10 cellular contexts compared by ENCODE assay signal in the genomic region with DNA sequence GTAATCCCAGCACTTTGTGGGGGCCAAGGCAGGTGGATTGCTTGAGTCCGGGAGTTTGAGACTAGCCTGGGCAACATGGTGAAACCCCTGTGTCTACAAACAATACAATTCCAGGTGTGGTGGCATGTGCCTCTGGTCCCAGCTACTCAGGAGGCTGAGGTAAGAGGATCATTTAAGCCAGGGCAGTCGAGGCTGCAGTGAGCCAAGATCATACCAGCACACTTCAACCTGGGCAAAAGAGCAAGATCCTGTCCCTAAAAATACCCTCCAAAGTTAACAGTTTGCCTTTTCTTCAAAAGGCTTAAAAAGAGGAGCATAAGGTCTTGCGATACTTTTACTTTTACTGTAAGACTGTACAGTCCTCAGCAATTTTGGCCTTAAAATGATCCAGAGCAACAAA. TPM values are rescaled to one million over a fixed set of nuclear protein-coding genes. Genes with fewer than 3 reads are reported as not detected.
"Had no signal": no experiment of that assay in that cellular context is flagged by ENCODE, and none has a peak within 500 bp of the region (broad histone marks: within the 10 kb centered on the region; RNA-seq: fewer than 3 reads in every experiment).

No MANE protein-coding gene starts in this region.

- ATAC-seq: HCT116, K562 had no signal

- H3K9ac ChIP-seq: GM23248 had no signal

- H3K4me3 ChIP-seq: GM23248, HAP-1, K562 had no signal

- H3K4me1 ChIP-seq: HAP-1 had no signal

- H3K9me3 ChIP-seq: HAP-1 had no signal

- DNase-seq: GM23248, GOT3, H7, HFFc6, IMR-90, KG1 had no signal

- H3K36me3 ChIP-seq: HAP-1 had no signal

- H3K27ac ChIP-seq: GM23248, HL-60 had no signal

- H2AFZ ChIP-seq: GM23248 had no signal

- FAIRE-seq: K562 had no signal

RNA-seq across cellular contexts. Expression of a gene that starts 10.7 kb away (rescaled TPM):
- total RNA-seq: HFFc6, K562 had no signal
- polyA plus RNA-seq: K562 had no signal
